In the genomic region with DNA sequence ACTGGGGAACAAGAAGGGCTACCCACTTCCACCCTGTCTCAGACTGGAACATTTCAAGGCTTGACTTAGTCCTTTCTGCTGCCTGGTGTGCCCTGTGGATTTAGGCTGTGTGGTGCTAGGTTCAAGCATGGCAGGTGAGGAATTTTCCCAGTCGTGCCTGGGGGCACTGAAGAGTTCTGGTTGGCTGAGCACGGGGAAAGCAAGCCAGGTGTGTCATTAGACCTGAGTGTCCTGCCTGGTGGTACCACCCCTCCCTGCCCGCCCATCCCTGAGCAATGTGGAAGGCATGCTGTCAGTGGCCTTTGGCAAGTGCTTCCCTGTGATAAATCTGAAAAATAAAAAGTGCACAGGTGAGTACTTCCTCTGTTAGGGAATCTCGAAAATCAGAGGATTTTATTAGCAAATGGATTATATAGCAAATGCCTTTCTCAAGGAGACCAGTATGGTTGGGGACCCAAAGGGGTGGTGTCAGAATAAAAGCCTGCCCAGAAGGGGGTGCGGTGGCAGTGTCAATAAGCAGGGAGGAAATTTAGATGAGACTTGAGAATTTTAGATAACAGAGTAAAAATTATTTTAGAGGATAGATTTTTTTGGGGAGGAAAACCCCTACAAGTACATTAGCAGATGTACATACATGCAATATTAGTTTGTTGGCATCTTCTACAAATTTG, we compare ENCODE assay signal across 11 cellular contexts. TPM values are rescaled to one million over a fixed set of nuclear protein-coding genes. Genes with fewer than 3 reads are reported as not detected.
DNase-seq lines count a peak whose midpoint lies in the region; ATAC-seq and TF ChIP-seq lines count a peak whose summit lies in the region.
"Had no signal": no experiment of that assay in that cellular context is flagged by ENCODE, and none has a peak within 500 bp of the region (broad histone marks: within the 10 kb centered on the region; RNA-seq: fewer than 3 reads in every experiment).

No MANE protein-coding gene starts in this region.

- H3K4me3 ChIP-seq in HEK293 (ENCODE audit: low read depth, low read length) (no peak overlapping the region), epithelial cell of esophagus (ENCODE audit: low read length) (no peak overlapping the region), body of pancreas (no peak overlapping the region)
- H3K4me3 ChIP-seq: heart left ventricle had no signal

- H3K4me1 ChIP-seq in HEK293 (ENCODE audit: control insufficient read depth, insufficient read depth, low read length) (peaks cover 15% of the 10 kb centered on the region), body of pancreas (peaks cover 55% of the 10 kb centered on the region)

- H3K27ac ChIP-seq in HEK293 (ENCODE audit: extremely low read depth, low read depth, low read length) = no peak overlapping the region
- H3K27ac ChIP-seq in body of pancreas = peak overlapping the region in 2 of 4 donors; percentile 19 to 26

- intact Hi-C loops in body of pancreas (cut with DNase I) = no loop called here

- no peaks in the 10 kb centered on the region for H3K27me3 ChIP-seq in body of pancreas

- no peaks in the 10 kb centered on the region for H3K36me3 ChIP-seq in HEK293 (ENCODE audit: control insufficient read depth in 2 of 2, insufficient read depth in 1 of 2, low read length in 2 of 2)
- no peaks in the 10 kb centered on the region for H3K36me3 ChIP-seq in body of pancreas (replicated peaks in 1 of 2; ENCODE audit: insufficient read depth in 1 of 2, low read depth in 2 of 2)
- H3K36me3 ChIP-seq: heart left ventricle had no signal

- no peak for TF ChIP-seq POLR2A in body of pancreas (IDR thresholded peaks at IDR 0.05)

- POLR2A ChIA-PET in HEK293 (lab: Yijun Ruan, JAX) = no interaction called here

- no peaks in the 10 kb centered on the region for H3K9me3 ChIP-seq in HEK293 (ENCODE audit: control insufficient read depth, insufficient read depth, low read depth, low read length)
- no peaks in the 10 kb centered on the region for H3K9me3 ChIP-seq in body of pancreas
- H3K9me3 ChIP-seq: heart left ventricle had no signal

- CTCF ChIA-PET in HEK293 (lab: Yijun Ruan, JAX) = no interaction called here

- WGBS in body of pancreas, 2 donors = 63 to 79% methylated on average over 4 to 5 of the region's 5 CpGs

- DNase-seq in NCI-H345 (lab: John Stamatoyannopoulos, UW) (peak; percentile 51), epithelial cell of esophagus (ENCODE audit: low read depth) (peak; percentile 93), renal cortical epithelial cell (ENCODE audit: low read depth) (peak; percentile 78), pons (ENCODE audit: low spot score) (no peak), body of pancreas (no peak)
- DNase-seq: heart left ventricle; NCI-H1436; stimulated activated CD4-positive, alpha-beta T cell treated with anti-CD3 and anti-CD28 coated beads, Interleukin-4, amount 100 ng/mL, for 4 hours; T1000 had no signal

- no peak for ATAC-seq in activated CD4-positive, CD25-positive, alpha-beta regulatory T cell treated with anti-CD3 and anti-CD28 coated beads, Interleukin-2, amount 50 U/mL, for 24 hours
- no peak for ATAC-seq in body of pancreas
- ATAC-seq: heart left ventricle had no signal

- TF ChIP-seq CTCF in HEK293 (tag by site-specific recombination; IDR thresholded peaks at IDR 0.05) (no peak), epithelial cell of esophagus (IDR thresholded peaks at IDR 0.05; ENCODE audit: insufficient read depth, low read depth, low read length, missing control alignments) (no peak), body of pancreas (IDR thresholded peaks at IDR 0.05) (no peak)

TF ChIP-seq in HEK293, 187 proteins besides CTCF, POLR2A, EP300 and RAD21:
- peak; percentile 54; the same call in 1 of the 2 replicates for TF ChIP-seq MYNN (tag by site-specific recombination; IDR thresholded peaks at IDR 0.05; ENCODE audit: borderline replicate concordance)
- TF ChIP-seq ZNF514 (tag by site-specific recombination; IDR thresholded peaks at IDR 0.05) = no peak

RNA-seq across cellular contexts. Expression of a gene that starts 22.8 kb away (rescaled TPM):
- total RNA-seq in renal cortical epithelial cell (54.4 and 170 TPM in 2 replicates), body of pancreas (10 to 100 TPM; 36.9 to 55.0 TPM)

Comparison
In these comparisons a context has a peak if more than half of its experiments do, and no peak if none do; other contexts are left out.
1. DNase-seq: peak in NCI-H345 (single experiment), epithelial cell of esophagus (single experiment) and renal cortical epithelial cell (single experiment); none in pons (single experiment) and body of pancreas (0 of 4).